In genomic region chr7:101243786-101244384, GRCh38 we compare ENCODE assay signal across 1 cellular context.
TF ChIP-seq lines count a peak whose summit lies in the region.

No MANE protein-coding gene starts in this region.

TF ChIP-seq in HepG2, 621 proteins besides CTCF, POLR2A, EP300 and RAD21 (continued from another document):
- 0 out of 2 replicates have a peak, but pooled peaks have one; percentile 20 for TF ChIP-seq PRDM4 (CRISPR knock-in tag; IDR thresholded peaks at IDR 0.05; ENCODE audit: borderline replicate concordance)
- TF ChIP-seq ATF6 (CRISPR knock-in tag; conservative IDR thresholded peaks at IDR 0.05) = no peak
- TF ChIP-seq TBL1XR1 (IDR thresholded peaks at IDR 0.05; ENCODE audit: borderline replicate concordance, low read length, partially characterized antibody) = peak; percentile 16
- no peak for TF ChIP-seq USF2 (IDR thresholded peaks at IDR 0.05; ENCODE audit: low read depth, low read length)
- 0 out of 2 replicates have a peak, but pooled peaks have one; percentile 18 for TF ChIP-seq USF2 (CRISPR knock-in tag; IDR thresholded peaks at IDR 0.05; ENCODE audit: borderline replicate concordance)
- TF ChIP-seq ZNF142 (CRISPR knock-in tag; IDR thresholded peaks at IDR 0.05) = no peak
- TF ChIP-seq CCDC6 (CRISPR knock-in tag; IDR thresholded peaks at IDR 0.05) = peak; percentile 17; the same call in 1 of the 2 replicates
- TF ChIP-seq DR1 (CRISPR knock-in tag; IDR thresholded peaks at IDR 0.05) = no peak
- TF ChIP-seq ZNF180 (CRISPR knock-in tag; IDR thresholded peaks at IDR 0.05; ENCODE audit: borderline replicate concordance, low read depth) = no peak
- TF ChIP-seq ZNF383 (CRISPR knock-in tag; IDR thresholded peaks at IDR 0.05; ENCODE audit: borderline replicate concordance) = no peak
- TF ChIP-seq ZSCAN31 (CRISPR knock-in tag; IDR thresholded peaks at IDR 0.05; ENCODE audit: low read depth) = no peak
- TF ChIP-seq MBD4 (IDR thresholded peaks at IDR 0.05; ENCODE audit: borderline replicate concordance, low read length) = no peak
- TF ChIP-seq DRAP1 (CRISPR knock-in tag; IDR thresholded peaks at IDR 0.05) = no peak
- 0 out of 2 replicates have a peak, but pooled peaks have one; percentile 15 for TF ChIP-seq ZNF800 (CRISPR knock-in tag; IDR thresholded peaks at IDR 0.05)
- no peak for TF ChIP-seq CENPT (CRISPR knock-in tag; IDR thresholded peaks at IDR 0.05; ENCODE audit: low read depth)
- no peak for TF ChIP-seq FIP1L1 (IDR thresholded peaks at IDR 0.05; ENCODE audit: borderline replicate concordance, insufficient read depth, low read depth, low read length)
- TF ChIP-seq ZNF205 (CRISPR knock-in tag; IDR thresholded peaks at IDR 0.05) = 0 out of 2 replicates have a peak, but pooled peaks have one; percentile 25
- TF ChIP-seq MAZ (IDR thresholded peaks at IDR 0.05; ENCODE audit: borderline replicate concordance, low read depth, low read length) = 0 out of 2 replicates have a peak, but pooled peaks have one; percentile 28
- TF ChIP-seq MAZ (CRISPR knock-in tag; IDR thresholded peaks at IDR 0.05; ENCODE audit: low read depth) = no peak
- peak; percentile 46; the same call in 1 of the 2 replicates for TF ChIP-seq ZNF30 (CRISPR knock-in tag; IDR thresholded peaks at IDR 0.05)
- no peak for TF ChIP-seq ELF1 (CRISPR knock-in tag; IDR thresholded peaks at IDR 0.05)
- no peak for TF ChIP-seq RFX3 (CRISPR knock-in tag; IDR thresholded peaks at IDR 0.05)
- TF ChIP-seq WIZ (CRISPR knock-in tag; IDR thresholded peaks at IDR 0.05) = no peak
- TF ChIP-seq CC2D1A (CRISPR knock-in tag; IDR thresholded peaks at IDR 0.05) = 0 out of 2 replicates have a peak, but pooled peaks have one; percentile 55
- 0 out of 2 replicates have a peak, but pooled peaks have one; percentile 46 for TF ChIP-seq ZNF552 (CRISPR knock-in tag; IDR thresholded peaks at IDR 0.05; ENCODE audit: borderline replicate concordance)
- 0 out of 2 replicates have a peak, but pooled peaks have one; percentile 25 for TF ChIP-seq ZBTB2 (CRISPR knock-in tag; IDR thresholded peaks at IDR 0.05; ENCODE audit: low read depth)
- TF ChIP-seq STAG1 (CRISPR knock-in tag; IDR thresholded peaks at IDR 0.05) = peak; percentile 73; the same call in 1 of the 2 replicates
- 0 out of 2 replicates have a peak, but pooled peaks have one; percentile 1 for TF ChIP-seq IRF2 (CRISPR knock-in tag; IDR thresholded peaks at IDR 0.05)
- TF ChIP-seq E2F1 (CRISPR knock-in tag; IDR thresholded peaks at IDR 0.05) = no peak
- no peak for TF ChIP-seq ZSCAN12 (CRISPR knock-in tag; IDR thresholded peaks at IDR 0.05)
- peak; percentile 50; the same call in 1 of the 2 replicates for TF ChIP-seq ATF7-NPFF (CRISPR knock-in tag; IDR thresholded peaks at IDR 0.05; ENCODE audit: low read depth)
- TF ChIP-seq ZNF468 (CRISPR knock-in tag; IDR thresholded peaks at IDR 0.05) = no peak
- no peak for TF ChIP-seq FOXO1 (CRISPR knock-in tag; IDR thresholded peaks at IDR 0.05)
- TF ChIP-seq ZNF451 (CRISPR knock-in tag; IDR thresholded peaks at IDR 0.05) = no peak
- no peak for TF ChIP-seq BORCS8-MEF2B (CRISPR knock-in tag; IDR thresholded peaks at IDR 0.05)
- peak; percentile 93 for TF ChIP-seq ZBTB33 (CRISPR knock-in tag; IDR thresholded peaks at IDR 0.05)
